In genomic region chr12:43637116-43637515, GRCh38 we compare ENCODE assay signal across 26 cellular contexts.
DNase-seq lines count a peak whose midpoint lies in the region; ATAC-seq, FAIRE-seq and TF ChIP-seq lines count a peak whose summit lies in the region.
"Had no signal": no experiment of that assay in that cellular context is flagged by ENCODE, and none has a peak within 500 bp of the region (broad histone marks: within the 10 kb centered on the region; RNA-seq: fewer than 3 reads in every experiment).

No MANE protein-coding gene starts in this region.

- no peak for TF ChIP-seq CTCF in bronchial epithelial cell (IDR thresholded peaks at IDR 0.05; ENCODE audit: insufficient read depth, low read length, severe bottlenecking)
- no peak for TF ChIP-seq CTCF in epithelial cell of esophagus (IDR thresholded peaks at IDR 0.05; ENCODE audit: insufficient read depth, low read depth, low read length, missing control alignments)
- TF ChIP-seq CTCF in keratinocyte (optimal IDR thresholded peaks at IDR 0.05 in 1 of 3, IDR thresholded peaks at IDR 0.05 in 1 of 3, conservative IDR thresholded peaks at IDR 0.05 in 1 of 3; ENCODE audit: extremely low read depth in 1 of 3, insufficient read depth in 2 of 3, low read length in 3 of 3) = no peak

- no peaks in the 10 kb centered on the region for H3K4me1 ChIP-seq in keratinocyte (ENCODE audit: control insufficient read depth, extremely low read depth, insufficient read depth, low read length)
- H3K4me1 ChIP-seq: BE2C, BLaER1 had no signal

- dilution Hi-C loops in keratinocyte (cut with MboI; ENCODE audit: extremely low pct_ligation_motif_present, low sequenced_read_pairs) = no loop called here

- DNase-seq in bronchial epithelial cell (ENCODE audit: low read depth) = peak; percentile 46
- peak; percentile 52 for DNase-seq in epithelial cell of esophagus (ENCODE audit: low read depth)
- peak; percentile 0 for DNase-seq in keratinocyte (ENCODE audit: low read depth, low spot score)
- DNase-seq in SIG-M5 (lab: John Stamatoyannopoulos, UW) = no peak
- DNase-seq in activated CD4-positive, alpha-beta T cell treated with anti-CD3 and anti-CD28 coated beads, Interleukin-2, amount 50 U/mL, for 4 hours = no peak
- DNase-seq: 8988T; ACHN; BE2C; C1 segment of cervical spinal cord; CD4-positive, alpha-beta memory T cell; CD4-positive, CD25-positive, alpha-beta regulatory T cell; CD8-positive, alpha-beta memory T cell; COR-L47; DMS 273 treated with DMSO at 0.1 percent for 48 hours; DMS153; DMS53; DMS79; DND-41; EL; GDM1 had no signal

- no peak overlapping the region for H2AFZ ChIP-seq in keratinocyte (ENCODE audit: control insufficient read depth, low read length)

- no peaks in the 10 kb centered on the region for H3K9me1 ChIP-seq in keratinocyte (ENCODE audit: control insufficient read depth, extremely low read depth, insufficient read depth, low read length)

- H3K36me3 ChIP-seq in bronchial epithelial cell (ENCODE audit: control insufficient read depth, insufficient read depth, low read length) = no peaks in the 10 kb centered on the region
- H3K36me3 ChIP-seq in keratinocyte (ENCODE audit: control insufficient read depth in 2 of 2, extremely low read depth in 1 of 2, insufficient read depth in 2 of 2, low read length in 2 of 2) = no peaks in the 10 kb centered on the region
- H3K36me3 ChIP-seq: BE2C, BLaER1 had no signal

- H3K9ac ChIP-seq in keratinocyte (ENCODE audit: control insufficient read depth, extremely low read depth, insufficient read depth, low read length) = no peak overlapping the region
- H3K9ac ChIP-seq: BLaER1 had no signal

- no peak overlapping the region for H3K27ac ChIP-seq in keratinocyte (ENCODE audit: control insufficient read depth, insufficient read depth, low read length)
- H3K27ac ChIP-seq: BLaER1 had no signal

- no peak for FAIRE-seq in bronchial epithelial cell (lab: Jason Lieb, UNC)
- FAIRE-seq in keratinocyte (lab: Jason Lieb, UNC) = no peak
- FAIRE-seq: A204.1, GM12878, GM12892, GM18507 had no signal

- ATAC-seq in HG03354 (IDR thresholded peaks at IDR 0.05; ENCODE audit: poor library complexity, severe bottlenecking, unreplicated experiment) = no peak
- ATAC-seq: GM12878 had no signal

- no peak overlapping the region for H3K4me3 ChIP-seq in bronchial epithelial cell (ENCODE audit: low read depth, low read length)
- no peak overlapping the region for H3K4me3 ChIP-seq in epithelial cell of esophagus (ENCODE audit: low read length)
- no peak overlapping the region for H3K4me3 ChIP-seq in keratinocyte (ENCODE audit: control insufficient read depth in 2 of 3, extremely low read depth in 1 of 3, insufficient read depth in 2 of 3, low read depth in 1 of 3, low read length in 3 of 3)
- H3K4me3 ChIP-seq: BLaER1, GM12878 had no signal

- no peaks in the 10 kb centered on the region for H3K27me3 ChIP-seq in bronchial epithelial cell (ENCODE audit: control insufficient read depth, insufficient read depth, low read length)
- no peaks in the 10 kb centered on the region for H3K27me3 ChIP-seq in keratinocyte (ENCODE audit: control insufficient read depth, extremely low read depth, insufficient read depth, low read length)
- H3K27me3 ChIP-seq: BE2C, BLaER1 had no signal

- no peaks in the 10 kb centered on the region for H3K79me2 ChIP-seq in keratinocyte (ENCODE audit: control insufficient read depth, insufficient read depth, low read length)

- no peak overlapping the region for H3K4me2 ChIP-seq in keratinocyte (ENCODE audit: control insufficient read depth, extremely low read depth, insufficient read depth, low read depth, low read length)
- H3K4me2 ChIP-seq: BLaER1 had no signal

- H3K9me3 ChIP-seq in keratinocyte (ENCODE audit: control insufficient read depth, low read depth, low read length) = no peaks in the 10 kb centered on the region
- H3K9me3 ChIP-seq: BE2C, BLaER1 had no signal

- no peaks in the 10 kb centered on the region for H4K20me1 ChIP-seq in keratinocyte (ENCODE audit: control insufficient read depth, extremely low read depth, insufficient read depth, low read length)
- H4K20me1 ChIP-seq: BLaER1 had no signal

Comparison
In these comparisons a context has a peak if more than half of its experiments do, and no peak if none do; other contexts are left out.
1. DNase-seq: peak in bronchial epithelial cell (single experiment), epithelial cell of esophagus (single experiment) and keratinocyte (single experiment); none in SIG-M5 (single experiment) and activated CD4-positive, alpha-beta T cell treated with anti-CD3 and anti-CD28 coated beads, Interleukin-2, amount 50 U/mL, for 4 hours (0 of 2).